In the genomic region with DNA sequence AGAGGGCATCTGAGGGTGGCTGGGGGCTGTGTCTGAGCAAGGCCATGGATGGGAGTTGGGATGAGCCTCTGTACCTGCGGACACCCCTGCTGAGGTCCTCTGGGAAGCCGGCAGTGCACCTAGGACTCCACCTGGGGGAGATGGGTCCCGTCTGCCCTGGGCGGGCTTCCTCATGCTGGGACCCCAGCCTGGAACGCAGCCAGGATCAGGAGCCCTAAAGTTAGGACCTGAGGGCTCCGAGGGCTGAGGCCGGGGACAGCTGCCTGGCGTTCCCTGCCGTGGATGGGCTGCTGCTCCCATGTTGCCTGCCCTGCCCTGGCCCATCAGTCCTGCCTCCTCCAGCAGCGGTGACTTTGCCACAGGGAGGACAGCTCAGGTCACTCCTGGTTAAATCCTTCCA, we compare ENCODE assay signal across 13 cellular contexts. TPM values are rescaled to one million over a fixed set of nuclear protein-coding genes. Genes with fewer than 3 reads are reported as not detected.
DNase-seq lines count a peak whose midpoint lies in the region; ATAC-seq and TF ChIP-seq lines count a peak whose summit lies in the region.
"Had no signal": no experiment of that assay in that cellular context is flagged by ENCODE, and none has a peak within 500 bp of the region (broad histone marks: within the 10 kb centered on the region; RNA-seq: fewer than 3 reads in every experiment).

No MANE protein-coding gene starts in this region.

- peak overlapping the region in 10 of 11 experiments; percentile 13 to 66 (median 52); a peak in 14 of 22 replicates for H3K9ac ChIP-seq in BLaER1 treated with 17β-estradiol and CSF1 and Interleukin-3, amounts not matched to agents 10 nM and 100 nM
- H3K9ac ChIP-seq in HUES6 (ENCODE audit: low read length) = no peak overlapping the region

- ATAC-seq in GM21381 (IDR thresholded peaks at IDR 0.05; ENCODE audit: unreplicated experiment) (no peak), HG03442 (IDR thresholded peaks at IDR 0.05; ENCODE audit: unreplicated experiment) (no peak)
- ATAC-seq: HCT116 had no signal

- intact Hi-C loops in cardiac septum (cut with DNase I) = no loop called here

- H2AFZ ChIP-seq in osteoblast (ENCODE audit: low read length) = no peak overlapping the region

- peaks cover 0 to 15% (median 4%) of the 10 kb centered on the region in 11 experiments; a peak in 8 of 22 replicates for H3K36me3 ChIP-seq in BLaER1 treated with 17β-estradiol and CSF1 and Interleukin-3, amounts not matched to agents 10 nM and 100 nM
- H3K36me3 ChIP-seq in HUES6 (ENCODE audit: control insufficient read depth, insufficient read depth, low read length) (no peaks in the 10 kb centered on the region), osteoblast (ENCODE audit: insufficient read depth, low read length) (no peaks in the 10 kb centered on the region)

- no peaks in the 10 kb centered on the region for H3K27me3 ChIP-seq in BLaER1 treated with 17β-estradiol and CSF1 and Interleukin-3, amounts not matched to agents 10 nM and 100 nM
- H3K27me3 ChIP-seq in HUES6 (ENCODE audit: control insufficient read depth, insufficient read depth, low read length) (no peaks in the 10 kb centered on the region), osteoblast (ENCODE audit: insufficient read depth, low read length) (no peaks in the 10 kb centered on the region)

- H4K20me1 ChIP-seq in BLaER1 treated with 17β-estradiol and CSF1 and Interleukin-3, amounts not matched to agents 10 nM and 100 nM = peaks cover 77 to 99% (median 94%) of the 10 kb centered on the region in 11 experiments
- peaks cover 70% of the 10 kb centered on the region for H4K20me1 ChIP-seq in osteoblast (ENCODE audit: insufficient read depth, low read length)

- H3K79me2 ChIP-seq in osteoblast (ENCODE audit: insufficient read depth, low read length) = peaks cover 71% of the 10 kb centered on the region

- H3K4me2 ChIP-seq in BLaER1 treated with 17β-estradiol and CSF1 and Interleukin-3, amounts not matched to agents 10 nM and 100 nM = peak overlapping the region; percentile 71 to 92 (median 87)
- no peak overlapping the region for H3K4me2 ChIP-seq in osteoblast (ENCODE audit: insufficient read depth, low read length)

- H3K9me3 ChIP-seq in BLaER1 treated with 17β-estradiol and CSF1 and Interleukin-3, amounts not matched to agents 10 nM and 100 nM (replicated peaks in 1 of 11) = no peaks in the 10 kb centered on the region
- H3K9me3 ChIP-seq in HUES6 (ENCODE audit: control insufficient read depth, insufficient read depth, low read depth, low read length) = no peaks in the 10 kb centered on the region
- H3K9me3 ChIP-seq in osteoblast (ENCODE audit: low read depth, low read length) = no peaks in the 10 kb centered on the region

- peak overlapping the region in 6 of 11 experiments; percentile 22 to 57 (median 41); a peak in 7 of 22 replicates for H3K27ac ChIP-seq in BLaER1 treated with 17β-estradiol and CSF1 and Interleukin-3, amounts not matched to agents 10 nM and 100 nM
- 0 out of 2 replicates have a peak overlapping the region, but pooled peaks have one; percentile 8 for H3K27ac ChIP-seq in HUES6 (ENCODE audit: low read depth, low read length)
- no peak overlapping the region for H3K27ac ChIP-seq in osteoblast (ENCODE audit: low read depth, low read length)
- H3K27ac ChIP-seq: C4-2B had no signal

- H3K4me1 ChIP-seq in BLaER1 treated with 17β-estradiol and CSF1 and Interleukin-3, amounts not matched to agents 10 nM and 100 nM = peaks cover 39 to 60% (median 49%) of the 10 kb centered on the region in 10 experiments
- no peaks in the 10 kb centered on the region for H3K4me1 ChIP-seq in HUES6 (ENCODE audit: control insufficient read depth, insufficient read depth, low read length)
- peaks cover 2% of the 10 kb centered on the region for H3K4me1 ChIP-seq in osteoblast (ENCODE audit: insufficient read depth, low read length)

- TF ChIP-seq CTCF in osteoblast (IDR thresholded peaks at IDR 0.05; ENCODE audit: extremely low read depth, low read depth, low read length) = no peak

- DNase-seq in iPS-NIHi11 (ENCODE audit: low spot score) = peak; percentile 36
- peak; percentile 32 for DNase-seq in osteoblast (ENCODE audit: insufficient read length, low spot score, missing footprints)
- no peak for DNase-seq in cardiac septum (ENCODE audit: low spot score)
- no peak for DNase-seq in NCI-H2196 treated with DMSO at 0.1 percent for 48 hours (lab: John Stamatoyannopoulos, UW; ENCODE audit: unreplicated experiment)
- DNase-seq: ACHN; CD4-positive, alpha-beta memory T cell; EL had no signal

- no peak overlapping the region; a peak in 1 of 20 replicates for H3K4me3 ChIP-seq in BLaER1 treated with 17β-estradiol and CSF1 and Interleukin-3, amounts not matched to agents 10 nM and 100 nM
- H3K4me3 ChIP-seq in HUES6 (ENCODE audit: low read depth, low read length) = no peak overlapping the region
- no peak overlapping the region for H3K4me3 ChIP-seq in osteoblast (ENCODE audit: insufficient read depth, low read length)

RNA-seq across cellular contexts. Expression of gene CRTC1, which starts 26.1 kb away (rescaled TPM):
- total RNA-seq in osteoblast = 3.8 and 4.0 TPM in 2 replicates
- 8.8 TPM for total RNA-seq in cardiac septum

Comparison
In these comparisons a context has a peak if more than half of its experiments do, and no peak if none do; other contexts are left out.
1. DNase-seq: peak in iPS-NIHi11 (single experiment) and osteoblast (single experiment); none in cardiac septum (single experiment) and NCI-H2196 treated with DMSO at 0.1 percent for 48 hours (single experiment).